Comparison of ENCODE assay signal across 14 cellular contexts in the genomic region with DNA sequence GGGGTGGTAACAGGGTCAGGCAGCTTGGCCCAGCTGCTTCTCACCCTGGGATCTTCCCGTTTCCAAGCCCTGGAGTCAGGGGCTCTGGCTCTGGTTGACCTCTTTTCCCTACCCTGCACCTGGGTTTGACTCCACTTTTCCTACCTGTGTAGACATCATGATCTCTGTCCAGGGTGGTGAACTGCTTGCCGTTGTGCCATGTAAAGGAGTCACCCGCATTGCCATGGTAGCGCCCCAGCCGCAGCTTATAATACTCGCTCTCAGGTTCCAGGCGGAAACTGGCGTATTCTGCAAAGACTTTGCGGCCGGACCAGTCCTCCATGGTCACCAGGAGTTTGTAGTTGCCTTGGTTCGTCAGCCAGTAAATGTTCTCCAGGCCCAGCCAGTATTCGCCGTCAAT. TPM values are rescaled to one million over a fixed set of nuclear protein-coding genes. Genes with fewer than 3 reads are reported as not detected.
A peak's percentile ranks its signal among the peaks of the same experiment; 100 is the strongest.
DNase-seq lines count a peak whose midpoint lies in the region; ATAC-seq and TF ChIP-seq lines count a peak whose summit lies in the region.
"Had no signal": no experiment of that assay in that cellular context is flagged by ENCODE, and none has a peak within 500 bp of the region (broad histone marks: within the 10 kb centered on the region; RNA-seq: fewer than 3 reads in every experiment).

No MANE protein-coding gene starts in this region.

- no peaks in the 10 kb centered on the region for H3K79me2 ChIP-seq in osteoblast (ENCODE audit: insufficient read depth, low read length)

- H3K27ac ChIP-seq in angular gyrus (ENCODE audit: low read depth, low read length): peak overlapping the region; percentile 69
- H3K27ac ChIP-seq in endodermal cell (ENCODE audit: low read depth, low read length): no peak overlapping the region
- peak overlapping the region in 2 of 4 donors; percentile 79 to 84 for H3K27ac ChIP-seq in sigmoid colon
- peak overlapping the region; percentile 70 for H3K27ac ChIP-seq in vagina
- H3K27ac ChIP-seq in osteoblast (ENCODE audit: low read depth, low read length): no peak overlapping the region
- H3K27ac ChIP-seq: A549, C4-2B, GM23248, HL-60 had no signal

- no peak overlapping the region for H3K4me3 Mint-ChIP-seq in endodermal cell
- H3K4me3 Mint-ChIP-seq in activated naive CD8-positive, alpha-beta T cell treated with anti-CD3 and anti-CD28 coated beads, Interleukin-2, amount 50 U/mL, for 24 hours: no peak overlapping the region
- H3K4me3 Mint-ChIP-seq: CD4-positive, alpha-beta memory T cell had no signal

- H3K9ac ChIP-seq in endodermal cell (ENCODE audit: extremely low read depth, low read length, poor library complexity, severe bottlenecking): no peak overlapping the region
- H3K9ac ChIP-seq: GM23248 had no signal

- no peak overlapping the region for H2AFZ ChIP-seq in osteoblast (ENCODE audit: low read length)
- H2AFZ ChIP-seq: GM23248 had no signal

- peaks cover 19% of the 10 kb centered on the region for H3K36me3 Mint-ChIP-seq in endodermal cell (ENCODE audit: low read depth)
- H3K36me3 Mint-ChIP-seq in activated naive CD8-positive, alpha-beta T cell treated with anti-CD3 and anti-CD28 coated beads, Interleukin-2, amount 50 U/mL, for 24 hours (ENCODE audit: low read depth): no peaks in the 10 kb centered on the region

- H3K36me3 ChIP-seq in endodermal cell (ENCODE audit: control insufficient read depth, insufficient read depth, low read length): no peaks in the 10 kb centered on the region
- H3K36me3 ChIP-seq in sigmoid colon: peaks cover 0 to 62% (median 26%) of the 10 kb centered on the region in 4 donors
- H3K36me3 ChIP-seq in vagina: peaks cover 0 to 50% of the 10 kb centered on the region in 2 donors
- no peaks in the 10 kb centered on the region for H3K36me3 ChIP-seq in osteoblast (ENCODE audit: insufficient read depth, low read length)
- H3K36me3 ChIP-seq: BE2C had no signal

- no peaks in the 10 kb centered on the region for H3K9me3 ChIP-seq in endodermal cell (ENCODE audit: control insufficient read depth, low read length)
- H3K9me3 ChIP-seq in sigmoid colon: no peaks in the 10 kb centered on the region
- H3K9me3 ChIP-seq in vagina: no peaks in the 10 kb centered on the region
- H3K9me3 ChIP-seq in osteoblast (ENCODE audit: low read depth, low read length): no peaks in the 10 kb centered on the region
- H3K9me3 ChIP-seq: A549, BE2C had no signal

- H3K27me3 ChIP-seq in endodermal cell (ENCODE audit: control insufficient read depth, insufficient read depth, low read length, poor library complexity, severe bottlenecking) (no peaks in the 10 kb centered on the region), sigmoid colon (no peaks in the 10 kb centered on the region), vagina (no peaks in the 10 kb centered on the region), osteoblast (ENCODE audit: insufficient read depth, low read length) (no peaks in the 10 kb centered on the region)
- H3K27me3 ChIP-seq: BE2C had no signal

- TF ChIP-seq EP300 in sigmoid colon (IDR thresholded peaks at IDR 0.05): no peak

- no peaks in the 10 kb centered on the region for H4K20me1 ChIP-seq in osteoblast (ENCODE audit: insufficient read depth, low read length)

- H3K27me3 Mint-ChIP-seq in endodermal cell (ENCODE audit: insufficient read depth): no peaks in the 10 kb centered on the region
- no peaks in the 10 kb centered on the region for H3K27me3 Mint-ChIP-seq in activated naive CD8-positive, alpha-beta T cell treated with anti-CD3 and anti-CD28 coated beads, Interleukin-2, amount 50 U/mL, for 24 hours
- H3K27me3 Mint-ChIP-seq: CD4-positive, alpha-beta memory T cell had no signal

- intact Hi-C loops in sigmoid colon (cut with DNase I) (no loop called here), vagina (cut with DNase I) (no loop called here)

- TF ChIP-seq POLR2A in sigmoid colon (IDR thresholded peaks at IDR 0.05) (no peak), vagina (IDR thresholded peaks at IDR 0.05) (no peak)

- no peaks in the 10 kb centered on the region for H3K9me3 Mint-ChIP-seq in endodermal cell
- no peaks in the 10 kb centered on the region for H3K9me3 Mint-ChIP-seq in activated naive CD8-positive, alpha-beta T cell treated with anti-CD3 and anti-CD28 coated beads, Interleukin-2, amount 50 U/mL, for 24 hours
- H3K9me3 Mint-ChIP-seq: CD4-positive, alpha-beta memory T cell had no signal

- no peaks in the 10 kb centered on the region for H3K4me1 ChIP-seq in endodermal cell (ENCODE audit: control insufficient read depth, insufficient read depth, low read length)
- peaks cover 0 to 35% (median 25%) of the 10 kb centered on the region in 4 donors for H3K4me1 ChIP-seq in sigmoid colon
- H3K4me1 ChIP-seq in vagina: peaks cover 23% of the 10 kb centered on the region
- no peaks in the 10 kb centered on the region for H3K4me1 ChIP-seq in osteoblast (ENCODE audit: insufficient read depth, low read length)
- H3K4me1 ChIP-seq: A549, BE2C had no signal

- WGBS in endodermal cell (ENCODE audit: insufficient coverage in 1 of 2, insufficient read length in 1 of 2), 2 experiments: 86 to 88% methylated on average over 13 of the region's 13 CpGs
- WGBS in sigmoid colon, 2 donors: 96 to 97% methylated on average over 13 of the region's 13 CpGs

- no peaks in the 10 kb centered on the region for H3K4me1 Mint-ChIP-seq in endodermal cell
- no peaks in the 10 kb centered on the region for H3K4me1 Mint-ChIP-seq in activated naive CD8-positive, alpha-beta T cell treated with anti-CD3 and anti-CD28 coated beads, Interleukin-2, amount 50 U/mL, for 24 hours
- H3K4me1 Mint-ChIP-seq: CD4-positive, alpha-beta memory T cell had no signal

- ATAC-seq in activated naive CD8-positive, alpha-beta T cell treated with anti-CD3 and anti-CD28 coated beads, Interleukin-2, amount 50 U/mL, for 24 hours: no peak
- ATAC-seq: A549, HCT116 had no signal

- no peak overlapping the region for H3K27ac Mint-ChIP-seq in endodermal cell
- H3K27ac Mint-ChIP-seq in activated naive CD8-positive, alpha-beta T cell treated with anti-CD3 and anti-CD28 coated beads, Interleukin-2, amount 50 U/mL, for 24 hours: no peak overlapping the region
- H3K27ac Mint-ChIP-seq: CD4-positive, alpha-beta memory T cell had no signal

- no peak overlapping the region for H3K4me3 ChIP-seq in endodermal cell (ENCODE audit: low read length)
- no peak overlapping the region for H3K4me3 ChIP-seq in sigmoid colon
- H3K4me3 ChIP-seq in vagina: no peak overlapping the region
- H3K4me3 ChIP-seq in osteoblast (ENCODE audit: insufficient read depth, low read length): no peak overlapping the region
- H3K4me3 ChIP-seq: A549, GM23248 had no signal

- DNase-seq in endodermal cell (peak; percentile 31), sigmoid colon (peak; percentile 63), vagina (ENCODE audit: extremely low spot score in 2 of 2) (no peak), osteoblast (ENCODE audit: insufficient read length, low spot score, missing footprints) (no peak)
- DNase-seq in activated naive CD8-positive, alpha-beta T cell treated with anti-CD3 and anti-CD28 coated beads, Interleukin-2, amount 50 U/mL, for 24 hours: no peak
- DNase-seq: BE2C; CD4-positive, alpha-beta memory T cell; DMS53; GM23248 had no signal

- no peak overlapping the region for H3K4me2 ChIP-seq in osteoblast (ENCODE audit: insufficient read depth, low read length)
- H3K4me2 ChIP-seq: A549 had no signal

- no peak for TF ChIP-seq CTCF in endodermal cell (conservative IDR thresholded peaks at IDR 0.05)
- no peak for TF ChIP-seq CTCF in sigmoid colon (IDR thresholded peaks at IDR 0.05)
- no peak for TF ChIP-seq CTCF in vagina (IDR thresholded peaks at IDR 0.05)
- no peak for TF ChIP-seq CTCF in osteoblast (IDR thresholded peaks at IDR 0.05; ENCODE audit: extremely low read depth, low read depth, low read length)

RNA-seq across cellular contexts. Expression of gene ANGPTL2, which starts 30.9 kb away (rescaled TPM):
- total RNA-seq in endodermal cell: 10 to 100 TPM; 14.8 to 17.1 TPM
- polyA plus RNA-seq in endodermal cell (2013, experiment 1 of 2): 19.1 TPM
- polyA plus RNA-seq in endodermal cell (2013, experiment 2 of 2): 21.2 TPM
- total RNA-seq in sigmoid colon: 100 to 1,000 TPM in 1 of 4 donors, 10 to 100 TPM in 3; 50.5 to 112 (median 78.8) TPM
- 10 to 100 TPM in 1 of 3 donors, 1 to 10 TPM in 1, under 1 TPM in 1; 0.69 to 14.7 (median 9.6) TPM for polyA plus RNA-seq in sigmoid colon
- total RNA-seq in vagina: 65.8 TPM
- total RNA-seq in osteoblast: 39.8 and 72.5 TPM in 2 replicates
- total RNA-seq: CD4-positive, alpha-beta memory T cell had no signal
- polyA plus RNA-seq: CD4-positive, alpha-beta memory T cell had no signal

Comparison
In these comparisons a context has a peak if more than half of its experiments do, and no peak if none do; other contexts are left out.
1. H3K27ac ChIP-seq: peak in angular gyrus (single experiment) and vagina (single experiment); none in endodermal cell (single experiment) and osteoblast (single experiment).
2. DNase-seq: peak in endodermal cell (single experiment) and sigmoid colon (single experiment); none in vagina (0 of 2), osteoblast (single experiment) and activated naive CD8-positive, alpha-beta T cell treated with anti-CD3 and anti-CD28 coated beads, Interleukin-2, amount 50 U/mL, for 24 hours (single experiment).